21 cellular contexts compared by ENCODE assay signal in genomic region chr3:66068255-66068654, GRCh38. TPM values are rescaled to one million over a fixed set of nuclear protein-coding genes. Genes with fewer than 3 reads are reported as not detected.
"Had no signal": no experiment of that assay in that cellular context is flagged by ENCODE, and none has a peak within 500 bp of the region (broad histone marks: within the 10 kb centered on the region; RNA-seq: fewer than 3 reads in every experiment).

No MANE protein-coding gene starts in this region.

- H3K4me3 Mint-ChIP-seq: effector memory CD8-positive, alpha-beta T cell; naive thymus-derived CD4-positive, alpha-beta T cell; stimulated activated naive B cell treated with anti-CD40 and anti-IgM and Interleukin-4, amounts not matched to agents 10 μg/mL and 1 μg/mL and 100 μg/mL, for 72 hours; stimulated activated naive CD8-positive, alpha-beta T cell treated with anti-CD3 and anti-CD28 coated beads, Interleukin-15, amount 100 ng/mL, for 72 hours had no signal

- H3K27me3 ChIP-seq: neutrophil, sigmoid colon, testis, transverse colon had no signal

- H3K27ac ChIP-seq: neutrophil, psoas muscle, sigmoid colon, skin epidermis, testis, transverse colon had no signal

- FAIRE-seq: endothelial cell of umbilical vein, urothelium cell line had no signal

- H3K4me1 Mint-ChIP-seq: naive thymus-derived CD4-positive, alpha-beta T cell; stimulated activated naive B cell treated with anti-CD40 and anti-IgM and Interleukin-4, amounts not matched to agents 10 μg/mL and 1 μg/mL and 100 μg/mL, for 72 hours; stimulated activated naive CD8-positive, alpha-beta T cell treated with anti-CD3 and anti-CD28 coated beads, Interleukin-15, amount 100 ng/mL, for 72 hours had no signal

- H3K9me3 ChIP-seq: neutrophil, sigmoid colon, testis, transverse colon had no signal

- H3K27ac Mint-ChIP-seq: effector memory CD8-positive, alpha-beta T cell; naive thymus-derived CD4-positive, alpha-beta T cell; stimulated activated naive B cell treated with anti-CD40 and anti-IgM and Interleukin-4, amounts not matched to agents 10 μg/mL and 1 μg/mL and 100 μg/mL, for 72 hours had no signal

- H3K36me3 Mint-ChIP-seq: stimulated activated naive B cell treated with anti-CD40 and anti-IgM and Interleukin-4, amounts not matched to agents 10 μg/mL and 1 μg/mL and 100 μg/mL, for 72 hours had no signal

- H3K36me3 ChIP-seq: neutrophil, sigmoid colon, transverse colon had no signal

- H3K4me1 ChIP-seq: psoas muscle, sigmoid colon, testis, transverse colon had no signal

- H3K27me3 Mint-ChIP-seq: stimulated activated naive CD8-positive, alpha-beta T cell treated with anti-CD3 and anti-CD28 coated beads, Interleukin-15, amount 100 ng/mL, for 72 hours had no signal

- H3K4me3 ChIP-seq: psoas muscle, sigmoid colon, skin epidermis, transverse colon had no signal

- DNase-seq: effector memory CD8-positive, alpha-beta T cell; erythroblast; foreskin melanocyte; head of caudate nucleus; hippocampal formation; left colon; mammary epithelial cell; naive thymus-derived CD4-positive, alpha-beta T cell; psoas muscle; sigmoid colon; stimulated activated CD4-positive, alpha-beta T cell treated with anti-CD3 and anti-CD28 coated beads, Interleukin-2, amount 100 ng/mL, for 24 hours; stimulated activated CD4-positive, alpha-beta T cell treated with anti-CD3 and anti-CD28 coated beads, Interleukin-4, amount 100 ng/mL, for 4 hours; stimulated activated naive B cell treated with anti-CD40 and anti-IgM and Interleukin-4, amounts not matched to agents 10 μg/mL and 1 μg/mL and 100 μg/mL, for 72 hours; stimulated activated naive CD8-positive, alpha-beta T cell treated with anti-CD3 and anti-CD28 coated beads, Interleukin-15, amount 100 ng/mL, for 72 hours; testis; transverse colon had no signal

- ATAC-seq: effector memory CD8-positive, alpha-beta T cell; left colon; naive thymus-derived CD4-positive, alpha-beta T cell; psoas muscle; stimulated activated naive B cell treated with anti-CD40 and anti-IgM and Interleukin-4, amounts not matched to agents 10 μg/mL and 1 μg/mL and 100 μg/mL, for 72 hours; stimulated activated naive CD8-positive, alpha-beta T cell treated with anti-CD3 and anti-CD28 coated beads, Interleukin-15, amount 100 ng/mL, for 72 hours had no signal

RNA-seq across cellular contexts. Expression of gene MAGI1, which starts 29.5 kb away (rescaled TPM):
- total RNA-seq: mononuclear cell had no signal
- polyA plus RNA-seq: naive thymus-derived CD4-positive, alpha-beta T cell had no signal
